8 cellular contexts compared by ENCODE assay signal in genomic region chr5:79612667-79613190, GRCh38. TPM values are rescaled to one million over a fixed set of nuclear protein-coding genes. Genes with fewer than 3 reads are reported as not detected.
DNase-seq lines count a peak whose midpoint lies in the region; ATAC-seq and TF ChIP-seq lines count a peak whose summit lies in the region.

No MANE protein-coding gene starts in this region.

- intact Hi-C loops in heart right ventricle (cut with DNase I) = loop anchor here in 1 of 10 donors (5.0 kb wide), 1 partner anchor 245 kb away; no protein-coding TSS in a partner anchor

- POLR2A ChIA-PET in WTC11 (lab: Charles Lee) = interaction anchor here (1.0 to 1.2 kb wide), 2 partner anchors 9 to 101 kb away, joined by 3 to 7 read pairs; no protein-coding TSS in a partner anchor

- H3K9me3 ChIP-seq in heart right ventricle = peaks cover 0 to 21% (median 5%) of the 10 kb centered on the region in 11 donors

- peak overlapping the region; percentile 72 to 96 (median 90) for H3K27ac ChIP-seq in heart right ventricle

- in situ Hi-C loops in GM13976 (cut with MboI; ENCODE audit: low sequenced_read_pairs, unreplicated experiment) = no loop called here

- H3K4me1 ChIP-seq in heart right ventricle = peaks cover 4 to 42% (median 27%) of the 10 kb centered on the region in 9 donors

- H3K4me3 ChIP-seq in heart right ventricle = peak overlapping the region; percentile 67 to 87 (median 82)
- peak overlapping the region; percentile 94 for H3K4me3 ChIP-seq in skeletal muscle cell (ENCODE audit: low read depth, low read length)

- H3K9me3 Mint-ChIP-seq in T-helper 2 cell treated with Interferon-gamma antibody and Interleukin-4, amounts not matched to agents 5 μg/mL and 100 μg/mL, for 36 hours = peaks cover 26% of the 10 kb centered on the region
- peaks cover 14% of the 10 kb centered on the region for H3K9me3 Mint-ChIP-seq in WTC11

- peak overlapping the region; percentile 97 for H3K27ac Mint-ChIP-seq in T-helper 2 cell treated with Interferon-gamma antibody and Interleukin-4, amounts not matched to agents 5 μg/mL and 100 μg/mL, for 36 hours
- H3K27ac Mint-ChIP-seq in WTC11 = peak overlapping the region; percentile 97

- H3K36me3 Mint-ChIP-seq in T-helper 2 cell treated with Interferon-gamma antibody and Interleukin-4, amounts not matched to agents 5 μg/mL and 100 μg/mL, for 36 hours (ENCODE audit: low read depth) = peaks cover 42% of the 10 kb centered on the region
- peaks cover 30% of the 10 kb centered on the region for H3K36me3 Mint-ChIP-seq in WTC11

- no peak for TF ChIP-seq CTCF in WTC11 (IDR thresholded peaks at IDR 0.05)
- TF ChIP-seq CTCF in heart right ventricle (IDR thresholded peaks at IDR 0.05) = no peak
- TF ChIP-seq CTCF in GM13976 (IDR thresholded peaks at IDR 0.05; ENCODE audit: borderline replicate concordance, control extremely low read depth, extremely low read depth, insufficient read depth, missing control alignments) = no peak

- no peaks in the 10 kb centered on the region for H3K27me3 Mint-ChIP-seq in T-helper 2 cell treated with Interferon-gamma antibody and Interleukin-4, amounts not matched to agents 5 μg/mL and 100 μg/mL, for 36 hours (ENCODE audit: low read depth)
- H3K27me3 Mint-ChIP-seq in WTC11 (ENCODE audit: low read depth) = no peaks in the 10 kb centered on the region

- peak; percentile 5 for ATAC-seq in HG03066 (IDR thresholded peaks at IDR 0.05; ENCODE audit: low read depth, unreplicated experiment)
- no peak for ATAC-seq in WTC11
- ATAC-seq in heart right ventricle = peak; percentile 4 to 41 (median 16)

- peak overlapping the region; percentile 99 for H3K4me3 Mint-ChIP-seq in T-helper 2 cell treated with Interferon-gamma antibody and Interleukin-4, amounts not matched to agents 5 μg/mL and 100 μg/mL, for 36 hours
- peak overlapping the region; percentile 97 for H3K4me3 Mint-ChIP-seq in WTC11

- no peaks in the 10 kb centered on the region for H3K27me3 ChIP-seq in heart right ventricle

- peaks cover 26% of the 10 kb centered on the region for H3K4me1 Mint-ChIP-seq in T-helper 2 cell treated with Interferon-gamma antibody and Interleukin-4, amounts not matched to agents 5 μg/mL and 100 μg/mL, for 36 hours (ENCODE audit: low read depth)
- peaks cover 12% of the 10 kb centered on the region for H3K4me1 Mint-ChIP-seq in WTC11

- DNase-seq in T-helper 2 cell treated with Interferon-gamma antibody and Interleukin-4, amounts not matched to agents 5 μg/mL and 100 μg/mL, for 36 hours (ENCODE audit: low spot score) = no peak
- no peak for DNase-seq in T-helper 2 cell
- no peak for DNase-seq in WTC11 (ENCODE audit: low spot score)
- no peak for DNase-seq in heart right ventricle
- no peak for DNase-seq in skeletal muscle cell (ENCODE audit: low read depth)
- no peak for DNase-seq in islet precursor cell
- DNase-seq in GM13976 (ENCODE audit: low spot score) = no peak

- 0 to 1% methylated on average over 24 of the region's 24 CpGs for WGBS in heart right ventricle, 2 donors

- peaks cover 0 to 36% (median 6%) of the 10 kb centered on the region in 9 donors for H3K36me3 ChIP-seq in heart right ventricle

- CTCF ChIA-PET in WTC11 (lab: Charles Lee) = interaction anchor here (1.3 kb wide), 1 partner anchor 162 kb away, joined by 4 read pairs; no protein-coding TSS in a partner anchor

TF ChIP-seq in WTC11, 78 proteins besides CTCF, POLR2A, EP300 and RAD21:
- peak; percentile 33; the same call in 1 of the 2 replicates for TF ChIP-seq ZNF281 (CRISPR knock-in tag; IDR thresholded peaks at IDR 0.05)
- TF ChIP-seq GABPB1 (CRISPR knock-in tag; IDR thresholded peaks at IDR 0.05) = 0 out of 2 replicates have a peak, but pooled peaks have one; percentile 50
- TF ChIP-seq FOXK1 (CRISPR knock-in tag; IDR thresholded peaks at IDR 0.05) = 0 out of 2 replicates have a peak, but pooled peaks have one; percentile 40
- peak; percentile 49; the same call in 1 of the 2 replicates for TF ChIP-seq MYBL2 (CRISPR knock-in tag; IDR thresholded peaks at IDR 0.05)
- TF ChIP-seq MXD4 (CRISPR knock-in tag; IDR thresholded peaks at IDR 0.05; ENCODE audit: borderline replicate concordance) = no peak
- peak; percentile 56; the same call in 1 of the 2 replicates for TF ChIP-seq ETV6 (CRISPR knock-in tag; IDR thresholded peaks at IDR 0.05)
- TF ChIP-seq ERG (CRISPR knock-in tag; IDR thresholded peaks at IDR 0.05) = no peak
- TF ChIP-seq ZBTB43 (CRISPR knock-in tag; IDR thresholded peaks at IDR 0.05) = no peak
- peak; percentile 33; the same call in 1 of the 2 replicates for TF ChIP-seq NR2C2 (CRISPR knock-in tag; IDR thresholded peaks at IDR 0.05)
- TF ChIP-seq ZBTB21 (CRISPR knock-in tag; IDR thresholded peaks at IDR 0.05; ENCODE audit: borderline replicate concordance) = no peak
- no peak for TF ChIP-seq NFATC4 (CRISPR knock-in tag; IDR thresholded peaks at IDR 0.05)

RNA-seq across cellular contexts. Expression of gene TENT2, which starts 0.5 kb away (rescaled TPM):
- total RNA-seq in WTC11 (2021) = 36.9 to 41.0 TPM (median 40.6 TPM) in 3 replicates
- 10 to 100 TPM; 29.5 to 54.3 (median 37.6) TPM for total RNA-seq in heart right ventricle
- polyA plus RNA-seq in heart right ventricle = 10 to 100 TPM in 1 of 2 donors, 1 to 10 TPM in 1; 8.2 to 39.5 TPM
